Comparison of ENCODE assay signal across 11 cellular contexts in the genomic region with DNA sequence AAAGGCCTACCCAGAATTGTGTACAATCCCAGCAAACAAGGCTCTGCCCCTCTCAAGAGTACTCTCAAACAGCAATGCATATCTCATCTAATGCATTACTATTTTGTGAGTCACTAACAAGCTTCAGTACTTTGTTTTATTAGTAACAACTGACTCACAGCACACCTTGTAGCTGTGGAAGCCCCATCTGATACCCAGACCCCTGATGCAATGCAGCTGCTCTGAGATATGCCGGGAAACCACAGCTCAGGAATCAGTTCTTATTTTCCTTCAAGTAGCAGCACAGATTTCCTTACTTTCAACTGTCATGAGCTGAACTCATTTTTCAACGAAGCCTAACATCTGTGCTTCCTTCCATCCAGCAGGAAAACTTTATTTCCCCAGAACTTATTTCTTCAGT. TPM values are rescaled to one million over a fixed set of nuclear protein-coding genes. Genes with fewer than 3 reads are reported as not detected.
DNase-seq lines count a peak whose midpoint lies in the region; ATAC-seq and TF ChIP-seq lines count a peak whose summit lies in the region.
"Had no signal": no experiment of that assay in that cellular context is flagged by ENCODE, and none has a peak within 500 bp of the region (broad histone marks: within the 10 kb centered on the region; RNA-seq: fewer than 3 reads in every experiment).

No MANE protein-coding gene starts in this region.

- H3K4me1 Mint-ChIP-seq in WTC11 (no peaks in the 10 kb centered on the region), neural progenitor cell (peaks cover 24% of the 10 kb centered on the region)
- peaks cover 6 to 14% (median 9%) of the 10 kb centered on the region in 4 donors for H3K4me1 Mint-ChIP-seq in naive thymus-derived CD8-positive, alpha-beta T cell

- H3K9me2 ChIP-seq in HCT116 (ENCODE audit: insufficient read depth), result no peaks in the 10 kb centered on the region

- no peak for TF ChIP-seq POLR2A in HCT116 (IDR thresholded peaks at IDR 0.05; ENCODE audit: borderline replicate concordance, extremely low read depth, insufficient read depth, insufficient read length)

- RAD21 ChIA-PET in HCT116 (lab: Charles Lee; ENCODE audit: low non-redundant PET in 1 of 2, low total read pairs in 2 of 2, uncharacterized antibody in 2 of 2, unreplicated experiment in 2 of 2), result no interaction called here

- H3K4me1 ChIP-seq in HCT116 (ENCODE audit: control insufficient read depth in 1 of 2, insufficient read depth in 2 of 2, low read length in 2 of 2), result peaks cover 14 to 55% of the 10 kb centered on the region in 2 experiments; a peak in 3 of 4 replicates
- H3K4me1 ChIP-seq in neural progenitor cell, result no peaks in the 10 kb centered on the region

- no peaks in the 10 kb centered on the region for H3F3A ChIP-seq in neural progenitor cell (ENCODE audit: low read depth)

- DNase-seq in 8988T (peak; percentile 35), HCT116 (ENCODE audit: low read depth, low spot score) (peak; percentile 69), WTC11 (ENCODE audit: low spot score) (no peak), kidney epithelial cell (ENCODE audit: low read depth) (peak; percentile 97), neural progenitor cell (ENCODE audit: low spot score) (no peak), foreskin melanocyte (no peak)
- no peak for DNase-seq in naive thymus-derived CD8-positive, alpha-beta T cell
- DNase-seq: caudate nucleus; CD4-positive, alpha-beta memory T cell; GOT3 had no signal

- no peak overlapping the region for H3K27ac ChIP-seq in HCT116 (ENCODE audit: low read depth, low read length)
- H3K27ac ChIP-seq in neural progenitor cell, result no peak overlapping the region

- BruUV-seq in HCT116 (replicated peaks; lab: Mats Ljungman, UMichigan), result no TSS peak

- no peaks in the 10 kb centered on the region for H3K36me3 Mint-ChIP-seq in WTC11
- no peaks in the 10 kb centered on the region for H3K36me3 Mint-ChIP-seq in neural progenitor cell
- peaks cover 0 to 3% (median 0%) of the 10 kb centered on the region in 3 donors for H3K36me3 Mint-ChIP-seq in naive thymus-derived CD8-positive, alpha-beta T cell

- H3K9ac ChIP-seq in HCT116 (ENCODE audit: low read length) (peak overlapping the region; percentile 31), neural progenitor cell (no peak overlapping the region)

- H3K4me2 ChIP-seq in HCT116 (ENCODE audit: low read length), result peak overlapping the region; percentile 45
- no peak overlapping the region for H3K4me2 ChIP-seq in neural progenitor cell

- H3K9me3 ChIP-seq in HCT116 (ENCODE audit: control insufficient read depth in 1 of 2, insufficient read depth in 1 of 2, low read depth in 1 of 2, low read length in 2 of 2) (no peaks in the 10 kb centered on the region), neural progenitor cell (ENCODE audit: low read depth) (no peaks in the 10 kb centered on the region)

- H3K36me3 ChIP-seq in HCT116 (ENCODE audit: control insufficient read depth in 1 of 2, insufficient read depth in 2 of 2, low read length in 2 of 2) (no peaks in the 10 kb centered on the region), kidney epithelial cell (ENCODE audit: control insufficient read depth, insufficient read depth, low read length) (no peaks in the 10 kb centered on the region), neural progenitor cell (no peaks in the 10 kb centered on the region)

- H3K4me3 Mint-ChIP-seq in WTC11 (no peak overlapping the region), neural progenitor cell (no peak overlapping the region)
- H3K4me3 Mint-ChIP-seq in naive thymus-derived CD8-positive, alpha-beta T cell, result no peak overlapping the region
- H3K4me3 Mint-ChIP-seq: CD4-positive, alpha-beta memory T cell had no signal

- peak; percentile 86 for ATAC-seq in HCT116
- no peak for ATAC-seq in WTC11
- no peak for ATAC-seq in GM18873 (IDR thresholded peaks at IDR 0.05; ENCODE audit: low FRiP score, unreplicated experiment)
- ATAC-seq in naive thymus-derived CD8-positive, alpha-beta T cell, result no peak

- POLR2A ChIA-PET in HCT116 (lab: Charles Lee), result interaction anchor here (1.1 to 1.8 kb wide), 3 partner anchors 33 to 305 kb away, joined by 3 to 6 read pairs (median 3); a partner anchor contains a TSS
- POLR2A ChIA-PET in WTC11 (lab: Charles Lee), result interaction anchor here (1.3 kb wide), 1 partner anchor 33 kb away, joined by 3 read pairs; no protein-coding TSS in a partner anchor
- POLR2A ChIA-PET in naive thymus-derived CD8-positive, alpha-beta T cell (lab: Charles Lee), result interaction anchor here (1.6 kb wide), 1 partner anchor 14 kb away, joined by 3 read pairs; no protein-coding TSS in a partner anchor

- CTCF ChIA-PET in HCT116 (lab: Charles Lee) (interaction anchor here (1.1 to 2.1 kb wide), 4 partner anchors 9 to 33 kb away, joined by 4 to 7 read pairs (median 4); no protein-coding TSS in a partner anchor), WTC11 (lab: Charles Lee) (interaction anchor here (0.5 kb wide), 1 partner anchor 1139 kb away, joined by 3 read pairs; no protein-coding TSS in a partner anchor)

- H3K9me3 Mint-ChIP-seq in WTC11 (no peaks in the 10 kb centered on the region), neural progenitor cell (peaks cover 6% of the 10 kb centered on the region)
- H3K9me3 Mint-ChIP-seq in naive thymus-derived CD8-positive, alpha-beta T cell, result no peaks in the 10 kb centered on the region

- TF ChIP-seq CTCF in HCT116 (IDR thresholded peaks at IDR 0.05 in 2 of 3, conservative IDR thresholded peaks at IDR 0.05 in 1 of 3; ENCODE audit: borderline replicate concordance in 1 of 3, insufficient read depth in 1 of 3, low read depth in 2 of 3, low read length in 2 of 3) (no peak), WTC11 (IDR thresholded peaks at IDR 0.05) (no peak), kidney epithelial cell (IDR thresholded peaks at IDR 0.05; ENCODE audit: insufficient read depth, low read length, poor library complexity, severe bottlenecking) (no peak), neural progenitor cell (IDR thresholded peaks at IDR 0.05) (no peak)

- H3K27me3 ChIP-seq in HCT116 (ENCODE audit: insufficient read depth, low read length) (no peaks in the 10 kb centered on the region), kidney epithelial cell (ENCODE audit: control insufficient read depth, insufficient read depth, low read length) (no peaks in the 10 kb centered on the region), neural progenitor cell (no peaks in the 10 kb centered on the region)

- H2AFZ ChIP-seq in HCT116 (ENCODE audit: low read depth, low read length, poor library complexity, severe bottlenecking) (no peak overlapping the region), neural progenitor cell (replicated peaks) (no peak overlapping the region)

- H3K4me3 ChIP-seq in HCT116 (replicated peaks in 1 of 2; ENCODE audit: low read depth in 1 of 2, low read length in 2 of 2) (0 out of 4 replicates have a peak overlapping the region, but pooled peaks of 1 of the 2 experiments have one; percentile 15), kidney epithelial cell (ENCODE audit: low read depth, low read length) (no peak overlapping the region), neural progenitor cell (no peak overlapping the region)

- no peak for TF ChIP-seq RAD21 in HCT116 (IDR thresholded peaks at IDR 0.05; ENCODE audit: low read depth)

- H3K79me2 ChIP-seq in HCT116 (ENCODE audit: insufficient read depth, low read length), result no peaks in the 10 kb centered on the region
- H3K79me2 ChIP-seq in neural progenitor cell (ENCODE audit: low read depth), result no peaks in the 10 kb centered on the region

- intact Hi-C loops in HCT116 (cut with micrococcal nuclease), result loop anchor here (2.0 kb wide), 1 partner anchor 567 kb away; a partner anchor contains a TSS

- H3K27ac Mint-ChIP-seq in WTC11 (no peak overlapping the region), neural progenitor cell (no peak overlapping the region)
- H3K27ac Mint-ChIP-seq in naive thymus-derived CD8-positive, alpha-beta T cell, result no peak overlapping the region

- no peaks in the 10 kb centered on the region for H4K20me1 ChIP-seq in HCT116 (ENCODE audit: insufficient read depth)
- H4K20me1 ChIP-seq in neural progenitor cell (ENCODE audit: low read depth), result no peaks in the 10 kb centered on the region

- no peaks in the 10 kb centered on the region for H3K27me3 Mint-ChIP-seq in WTC11 (ENCODE audit: low read depth)
- H3K27me3 Mint-ChIP-seq in neural progenitor cell (ENCODE audit: insufficient read depth, low read depth), result peaks cover 6% of the 10 kb centered on the region
- H3K27me3 Mint-ChIP-seq in naive thymus-derived CD8-positive, alpha-beta T cell, result no peaks in the 10 kb centered on the region
- H3K27me3 Mint-ChIP-seq: CD4-positive, alpha-beta memory T cell had no signal

TF ChIP-seq in HCT116, 20 proteins besides CTCF, POLR2A, EP300 and RAD21 (continues in another document):
- TF ChIP-seq, protein P1, sequence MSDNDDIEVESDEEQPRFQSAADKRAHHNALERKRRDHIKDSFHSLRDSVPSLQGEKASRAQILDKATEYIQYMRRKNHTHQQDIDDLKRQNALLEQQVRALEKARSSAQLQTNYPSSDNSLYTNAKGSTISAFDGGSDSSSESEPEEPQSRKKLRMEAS (IDR thresholded peaks at IDR 0.05), result no peak
- peak; percentile 54 for TF ChIP-seq POLR2AphosphoS5 (IDR thresholded peaks at IDR 0.05; ENCODE audit: low read depth, low read length)
- no peak for TF ChIP-seq SIN3A (IDR thresholded peaks at IDR 0.05; ENCODE audit: low read depth)

RNA-seq across cellular contexts. Expression of a gene that starts 37.8 kb away (rescaled TPM):
- 96.7 TPM for total RNA-seq in HCT116 (2021; ENCODE audit: unreplicated experiment)
- 88.6 and 111 TPM in 2 replicates for polyA plus RNA-seq in HCT116 (2012)
- 67.2 to 79.6 TPM (median 72.7 TPM) in 3 replicates for total RNA-seq in WTC11 (2021)
- 99.9 and 108 TPM in 2 replicates for total RNA-seq in kidney epithelial cell
- total RNA-seq in neural progenitor cell (ENCODE audit: low replicate concordance), result 154 and 214 TPM in 2 replicates
- 100 to 1,000 TPM; 385 to 388 TPM for total RNA-seq in naive thymus-derived CD8-positive, alpha-beta T cell
- 10 to 100 TPM; 52.9 to 57.0 (median 54.9) TPM for polyA plus RNA-seq in naive thymus-derived CD8-positive, alpha-beta T cell

Comparison
In these comparisons a context has a peak if more than half of its experiments do, and no peak if none do; other contexts are left out.
1. DNase-seq: peak in 8988T (single experiment), HCT116 (single experiment) and kidney epithelial cell (single experiment); none in WTC11 (single experiment), neural progenitor cell (single experiment), foreskin melanocyte (single experiment) and naive thymus-derived CD8-positive, alpha-beta T cell (0 of 10).